In genomic region chr13:41919031-41919740, GRCh38 we compare ENCODE assay signal across 2 cellular contexts.
TF ChIP-seq lines count a peak whose summit lies in the region.

No MANE protein-coding gene starts in this region.

TF ChIP-seq in HEK293, 187 proteins besides CTCF, POLR2A, EP300 and RAD21 (continued from another document):
- TF ChIP-seq ZNF404 (tag by site-specific recombination; IDR thresholded peaks at IDR 0.05), result no peak
- TF ChIP-seq, protein P1, sequence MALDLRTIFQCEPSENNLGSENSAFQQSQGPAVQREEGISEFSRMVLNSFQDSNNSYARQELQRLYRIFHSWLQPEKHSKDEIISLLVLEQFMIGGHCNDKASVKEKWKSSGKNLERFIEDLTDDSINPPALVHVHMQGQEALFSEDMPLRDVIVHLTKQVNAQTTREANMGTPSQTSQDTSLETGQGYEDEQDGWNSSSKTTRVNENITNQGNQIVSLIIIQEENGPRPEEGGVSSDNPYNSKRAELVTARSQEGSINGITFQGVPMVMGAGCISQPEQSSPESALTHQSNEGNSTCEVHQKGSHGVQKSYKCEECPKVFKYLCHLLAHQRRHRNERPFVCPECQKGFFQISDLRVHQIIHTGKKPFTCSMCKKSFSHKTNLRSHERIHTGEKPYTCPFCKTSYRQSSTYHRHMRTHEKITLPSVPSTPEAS (tag by site-specific recombination; IDR thresholded peaks at IDR 0.05), result no peak
- 0 out of 2 replicates have a peak, but pooled peaks have one; percentile 29 for TF ChIP-seq OSR2 (tag by site-specific recombination; IDR thresholded peaks at IDR 0.05)
- no peak for TF ChIP-seq ZNF175 (tag by site-specific recombination; IDR thresholded peaks at IDR 0.05)
- TF ChIP-seq, protein P2, sequence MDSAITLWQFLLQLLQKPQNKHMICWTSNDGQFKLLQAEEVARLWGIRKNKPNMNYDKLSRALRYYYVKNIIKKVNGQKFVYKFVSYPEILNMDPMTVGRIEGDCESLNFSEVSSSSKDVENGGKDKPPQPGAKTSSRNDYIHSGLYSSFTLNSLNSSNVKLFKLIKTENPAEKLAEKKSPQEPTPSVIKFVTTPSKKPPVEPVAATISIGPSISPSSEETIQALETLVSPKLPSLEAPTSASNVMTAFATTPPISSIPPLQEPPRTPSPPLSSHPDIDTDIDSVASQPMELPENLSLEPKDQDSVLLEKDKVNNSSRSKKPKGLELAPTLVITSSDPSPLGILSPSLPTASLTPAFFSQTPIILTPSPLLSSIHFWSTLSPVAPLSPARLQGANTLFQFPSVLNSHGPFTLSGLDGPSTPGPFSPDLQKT (IDR thresholded peaks at IDR 0.05; ENCODE audit: borderline replicate concordance, low read depth, low read length), result no peak
- TF ChIP-seq ZNF394 (tag by site-specific recombination; IDR thresholded peaks at IDR 0.05; ENCODE audit: borderline replicate concordance), result peak; percentile 35; the same call in 1 of the 2 replicates
- peak; percentile 63 for TF ChIP-seq GLIS1 (tag by site-specific recombination; IDR thresholded peaks at IDR 0.05)
- TF ChIP-seq ZBTB17 (tag by site-specific recombination; IDR thresholded peaks at IDR 0.05), result peak; percentile 37; the same call in 1 of the 2 replicates

TF ChIP-seq in HepG2, 621 proteins besides CTCF, POLR2A, EP300 and RAD21 (continued from another document):
- TF ChIP-seq ATF6 (CRISPR knock-in tag; conservative IDR thresholded peaks at IDR 0.05), result no peak
- no peak for TF ChIP-seq ZSCAN20 (CRISPR knock-in tag; IDR thresholded peaks at IDR 0.05; ENCODE audit: borderline replicate concordance)
- no peak for TF ChIP-seq ZNF30 (CRISPR knock-in tag; IDR thresholded peaks at IDR 0.05)
- TF ChIP-seq E2F1 (CRISPR knock-in tag; IDR thresholded peaks at IDR 0.05), result no peak
- TF ChIP-seq TCF7L2 (IDR thresholded peaks at IDR 0.05; ENCODE audit: low read depth, low read length), result no peak
- TF ChIP-seq AKAP8 (CRISPR knock-in tag; IDR thresholded peaks at IDR 0.05), result no peak
